ENCODE assay signal across 19 cellular contexts in the genomic region with DNA sequence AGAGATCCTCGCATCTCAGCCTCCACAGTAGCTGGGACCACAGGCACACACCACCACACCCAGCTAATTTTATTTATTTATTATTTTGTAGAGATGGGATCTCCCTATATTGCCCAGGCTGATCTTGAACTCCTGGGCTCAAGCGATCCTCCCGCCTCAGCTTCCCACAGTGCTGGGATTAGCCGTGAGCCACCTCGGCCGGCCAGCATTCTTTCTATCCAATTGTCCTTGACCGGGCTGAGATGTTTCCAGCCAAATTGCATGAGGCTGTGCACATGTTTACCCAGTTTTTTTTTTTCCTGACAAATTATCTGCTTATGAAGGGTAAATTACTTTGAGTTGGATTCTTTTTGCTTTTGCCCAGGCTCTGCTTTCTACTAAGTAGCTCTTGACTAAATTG. TPM values are rescaled to one million over a fixed set of nuclear protein-coding genes. Genes with fewer than 3 reads are reported as not detected.
"Had no signal": no experiment of that assay in that cellular context is flagged by ENCODE, and none has a peak within 500 bp of the region (broad histone marks: within the 10 kb centered on the region; RNA-seq: fewer than 3 reads in every experiment).

No MANE protein-coding gene starts in this region.

- ATAC-seq: activated CD4-positive, CD25-positive, alpha-beta regulatory T cell treated with anti-CD3 and anti-CD28 coated beads, Interleukin-2, amount 50 U/mL, for 24 hours; effector memory CD8-positive, alpha-beta T cell; esophagus mucosa; natural killer cell had no signal

- H3K27me3 ChIP-seq: hepatocyte, thyroid gland had no signal

- H3K9me3 ChIP-seq: thyroid gland had no signal

- H3K27ac ChIP-seq: hepatocyte, left ventricle myocardium inferior, VCaP had no signal

- H3K36me3 ChIP-seq: left ventricle myocardium inferior, thyroid gland had no signal

- DNase-seq: activated CD4-positive, alpha-beta memory T cell treated with anti-CD3 and anti-CD28 coated beads, Interleukin-2, amount 10 ng/mL, durations not matched to agents 7 days and 5 days; activated CD4-positive, alpha-beta T cell treated with anti-CD3 and anti-CD28 coated beads, Interleukin-2, amount 10 ng/mL, durations not matched to agents 24 days and 14 days; activated effector memory CD4-positive, alpha-beta T cell treated with anti-CD3 and anti-CD28 coated beads, Interleukin-2, amount 50 U/mL, for 16 hours; activated naive CD4-positive, alpha-beta T cell treated with anti-CD3 and anti-CD28 coated beads, Interleukin-2, amount 10 ng/mL, durations not matched to agents 7 days and 5 days; anterior cingulate cortex; central memory CD4-positive, alpha-beta T cell; effector memory CD8-positive, alpha-beta T cell; glutamatergic neuron; left ventricle myocardium inferior; midbrain; natural killer cell; retina; stimulated activated CD4-positive, alpha-beta T cell treated with anti-CD3 and anti-CD28 coated beads, Interleukin-4, amount 100 ng/mL, for 24 hours; stimulated activated naive CD4-positive, alpha-beta T cell treated with Interleukin-2 at 50 U/mL for 16 hours; thyroid gland had no signal

- H3K4me1 ChIP-seq: left ventricle myocardium inferior, thyroid gland had no signal

- H3K4me3 ChIP-seq: hepatocyte, left ventricle myocardium inferior, thyroid gland had no signal

RNA-seq across cellular contexts. Expression of a gene that starts 28.2 kb away (rescaled TPM):
- total RNA-seq: natural killer cell had no signal
